20 cellular contexts compared by ENCODE assay signal in genomic region chr2:10548626-10549025, GRCh38.
DNase-seq lines count a peak whose midpoint lies in the region; ATAC-seq and TF ChIP-seq lines count a peak whose summit lies in the region.
"Had no signal": no experiment of that assay in that cellular context is flagged by ENCODE, and none has a peak within 500 bp of the region (broad histone marks: within the 10 kb centered on the region; RNA-seq: fewer than 3 reads in every experiment).

No MANE protein-coding gene starts in this region.

- H3K27me3 ChIP-seq in SK-N-SH (ENCODE audit: insufficient read depth) (no peaks in the 10 kb centered on the region), osteoblast (ENCODE audit: insufficient read depth, low read length) (peaks cover 8% of the 10 kb centered on the region), gastroesophageal sphincter (peaks cover 31% of the 10 kb centered on the region)
- H3K27me3 ChIP-seq: upper lobe of left lung had no signal

- peak; percentile 69 for DNase-seq in ELR (ENCODE audit: low read depth)
- peak; percentile 93 for DNase-seq in SK-N-SH
- peak; percentile 33 for DNase-seq in fibroblast of the conjunctiva (ENCODE audit: low read depth)
- no peak for DNase-seq in osteoblast (ENCODE audit: insufficient read length, low spot score, missing footprints)
- no peak for DNase-seq in activated naive CD4-positive, alpha-beta T cell treated with anti-CD3 and anti-CD28 coated beads, Interleukin-2, amount 10 ng/mL, durations not matched to agents 7 days and 5 days
- DNase-seq: activated CD4-positive, alpha-beta T cell treated with anti-CD3 and anti-CD28 coated beads, Interleukin-2, amount 10 ng/mL, durations not matched to agents 7 days and 5 days; activated T-cell treated with anti-CD3 and anti-CD28 coated beads, Interleukin-2, amount 50 U/mL, for 72 hours; amygdala; dorsolateral prefrontal cortex; foreskin melanocyte; KG1; left cardiac atrium; naive thymus-derived CD4-positive, alpha-beta T cell; NCI-H1694 treated with DMSO at 0.1 percent for 48 hours; NCI-H69; T-helper 17 cell; upper lobe of left lung had no signal

- no peak overlapping the region for H3K9ac ChIP-seq in SK-N-SH

- H4K20me1 ChIP-seq in SK-N-SH (ENCODE audit: insufficient read depth) (no peaks in the 10 kb centered on the region), osteoblast (ENCODE audit: insufficient read depth, low read length) (no peaks in the 10 kb centered on the region)

- H3K4me1 ChIP-seq in SK-N-SH (ENCODE audit: control insufficient read depth in 1 of 2, insufficient read depth in 2 of 2, low read depth in 1 of 2, low read length in 1 of 2) (peaks cover 0 to 33% of the 10 kb centered on the region in 2 experiments; a peak in 2 of 4 replicates), osteoblast (ENCODE audit: insufficient read depth, low read length) (no peaks in the 10 kb centered on the region), gastroesophageal sphincter (peaks cover 0 to 8% (median 0%) of the 10 kb centered on the region in 3 donors)

- H3K9me3 Mint-ChIP-seq in activated naive CD4-positive, alpha-beta T cell treated with anti-CD3 and anti-CD28 coated beads, Interleukin-2, amount 10 ng/mL, durations not matched to agents 7 days and 5 days: no peaks in the 10 kb centered on the region
- H3K9me3 Mint-ChIP-seq: activated CD4-positive, alpha-beta T cell treated with anti-CD3 and anti-CD28 coated beads, Interleukin-2, amount 10 ng/mL, durations not matched to agents 7 days and 5 days; activated T-cell treated with anti-CD3 and anti-CD28 coated beads, Interleukin-2, amount 50 U/mL, for 72 hours; naive thymus-derived CD4-positive, alpha-beta T cell had no signal

- H3K27ac Mint-ChIP-seq in activated naive CD4-positive, alpha-beta T cell treated with anti-CD3 and anti-CD28 coated beads, Interleukin-2, amount 10 ng/mL, durations not matched to agents 7 days and 5 days: no peak overlapping the region
- H3K27ac Mint-ChIP-seq: activated CD4-positive, alpha-beta T cell treated with anti-CD3 and anti-CD28 coated beads, Interleukin-2, amount 10 ng/mL, durations not matched to agents 7 days and 5 days; activated T-cell treated with anti-CD3 and anti-CD28 coated beads, Interleukin-2, amount 50 U/mL, for 72 hours; CD14-positive monocyte; T-helper 17 cell had no signal

- POLR2A ChIA-PET in SK-N-SH (lab: Yijun Ruan, JAX): no interaction called here

- no peak for TF ChIP-seq CTCF in SK-N-SH (IDR thresholded peaks at IDR 0.05)
- no peak for TF ChIP-seq CTCF in osteoblast (IDR thresholded peaks at IDR 0.05; ENCODE audit: extremely low read depth, low read depth, low read length)
- TF ChIP-seq CTCF in gastroesophageal sphincter (IDR thresholded peaks at IDR 0.05): no peak

- CTCF ChIA-PET in SK-N-SH (lab: Yijun Ruan, JAX): no interaction called here
- CTCF ChIA-PET in activated naive CD4-positive, alpha-beta T cell treated with anti-CD3 and anti-CD28 coated beads, Interleukin-2, amount 10 ng/mL, durations not matched to agents 7 days and 5 days (lab: Charles Lee): no interaction called here

- H3K9me2 ChIP-seq in SK-N-SH: no peaks in the 10 kb centered on the region

- peaks cover 41% of the 10 kb centered on the region for H3K4me1 Mint-ChIP-seq in activated naive CD4-positive, alpha-beta T cell treated with anti-CD3 and anti-CD28 coated beads, Interleukin-2, amount 10 ng/mL, durations not matched to agents 7 days and 5 days

- H3K4me3 ChIP-seq in SK-N-SH (ENCODE audit: low read depth in 2 of 2, low read length in 1 of 2): peak overlapping the region in 1 of 2 experiments; percentile 7; a peak in 1 of 4 replicates
- peak overlapping the region; percentile 33 for H3K4me3 ChIP-seq in osteoblast (ENCODE audit: insufficient read depth, low read length)
- no peak overlapping the region for H3K4me3 ChIP-seq in gastroesophageal sphincter
- H3K4me3 ChIP-seq: dorsolateral prefrontal cortex, upper lobe of left lung had no signal

- no peaks in the 10 kb centered on the region for H3K36me3 Mint-ChIP-seq in activated naive CD4-positive, alpha-beta T cell treated with anti-CD3 and anti-CD28 coated beads, Interleukin-2, amount 10 ng/mL, durations not matched to agents 7 days and 5 days
- H3K36me3 Mint-ChIP-seq: CD14-positive monocyte had no signal

- no peak overlapping the region for H3K4me3 Mint-ChIP-seq in activated naive CD4-positive, alpha-beta T cell treated with anti-CD3 and anti-CD28 coated beads, Interleukin-2, amount 10 ng/mL, durations not matched to agents 7 days and 5 days
- H3K4me3 Mint-ChIP-seq: activated CD4-positive, alpha-beta T cell treated with anti-CD3 and anti-CD28 coated beads, Interleukin-2, amount 10 ng/mL, durations not matched to agents 7 days and 5 days; T-helper 17 cell had no signal

- H3K27me3 Mint-ChIP-seq in activated naive CD4-positive, alpha-beta T cell treated with anti-CD3 and anti-CD28 coated beads, Interleukin-2, amount 10 ng/mL, durations not matched to agents 7 days and 5 days: peaks cover 74% of the 10 kb centered on the region

- WGBS in SK-N-SH (ENCODE audit: low lambda C conversion rate): 27% methylated on average over 17 of the region's 18 CpGs
- WGBS in gastroesophageal sphincter (ENCODE audit: low coverage in 1 of 2), 2 donors: 29% methylated on average over 3 to 6 of the region's 18 CpGs

- no peaks in the 10 kb centered on the region for H3K9me3 ChIP-seq in SK-N-SH
- no peaks in the 10 kb centered on the region for H3K9me3 ChIP-seq in osteoblast (ENCODE audit: low read depth, low read length)
- H3K9me3 ChIP-seq in gastroesophageal sphincter: no peaks in the 10 kb centered on the region
- H3K9me3 ChIP-seq: upper lobe of left lung had no signal

- ATAC-seq in GM21737 (IDR thresholded peaks at IDR 0.05; ENCODE audit: unreplicated experiment): no peak
- no peak for ATAC-seq in gastroesophageal sphincter
- ATAC-seq: activated T-cell treated with anti-CD3 and anti-CD28 coated beads, Interleukin-2, amount 50 U/mL, for 72 hours; left cardiac atrium; naive thymus-derived CD4-positive, alpha-beta T cell; T-helper 17 cell had no signal

- no peak for TF ChIP-seq POLR2A in gastroesophageal sphincter (IDR thresholded peaks at IDR 0.05)

- no peak for TF ChIP-seq RAD21 in SK-N-SH (IDR thresholded peaks at IDR 0.05; ENCODE audit: low read length)

- H3K79me2 ChIP-seq in SK-N-SH (ENCODE audit: insufficient read depth): no peaks in the 10 kb centered on the region
- no peaks in the 10 kb centered on the region for H3K79me2 ChIP-seq in osteoblast (ENCODE audit: insufficient read depth, low read length)

- TF ChIP-seq EP300 in SK-N-SH (IDR thresholded peaks at IDR 0.05; ENCODE audit: borderline replicate concordance in 1 of 2, low read depth in 1 of 2, low read length in 1 of 2) (peak in 1 of 2 experiments; percentile 74; a peak in 1 of 4 replicates), gastroesophageal sphincter (IDR thresholded peaks at IDR 0.05) (no peak)

- peak overlapping the region in 1 of 2 experiments; percentile 29; a peak in 1 of 4 replicates for H3K27ac ChIP-seq in SK-N-SH (ENCODE audit: low read depth in 2 of 2, low read length in 1 of 2)
- no peak overlapping the region for H3K27ac ChIP-seq in osteoblast (ENCODE audit: low read depth, low read length)
- H3K27ac ChIP-seq in gastroesophageal sphincter: no peak overlapping the region
- H3K27ac ChIP-seq: dorsolateral prefrontal cortex, upper lobe of left lung had no signal

- H3K36me3 ChIP-seq in SK-N-SH (replicated peaks in 1 of 2; ENCODE audit: control insufficient read depth in 1 of 2, insufficient read depth in 2 of 2, low read length in 1 of 2) (no peaks in the 10 kb centered on the region), osteoblast (ENCODE audit: insufficient read depth, low read length) (no peaks in the 10 kb centered on the region), gastroesophageal sphincter (no peaks in the 10 kb centered on the region)
- H3K36me3 ChIP-seq: upper lobe of left lung had no signal

- peaks cover 3% of the 10 kb centered on the region for H3F3A ChIP-seq in SK-N-SH (replicated peaks; ENCODE audit: insufficient read depth)

- H3K4me2 ChIP-seq in SK-N-SH (peak overlapping the region; percentile 57), osteoblast (ENCODE audit: insufficient read depth, low read length) (peak overlapping the region; percentile 3)

- peak overlapping the region; percentile 66; the same call in 1 of the 2 replicates for H2AFZ ChIP-seq in SK-N-SH (ENCODE audit: low read depth)
- peak overlapping the region; percentile 46 for H2AFZ ChIP-seq in osteoblast (ENCODE audit: low read length)

TF ChIP-seq in SK-N-SH, 30 proteins besides CTCF, POLR2A, EP300 and RAD21 (continues in another document):
- no peak for TF ChIP-seq RFX5 (IDR thresholded peaks at IDR 0.05; ENCODE audit: low read length)
- no peak for TF ChIP-seq EZH2phosphoT487 (IDR thresholded peaks at IDR 0.05; ENCODE audit: borderline replicate concordance, low read depth)
- TF ChIP-seq TAF1 (IDR thresholded peaks at IDR 0.05; ENCODE audit: borderline replicate concordance, low read depth, low read length): no peak
- TF ChIP-seq ZBTB33 (IDR thresholded peaks at IDR 0.05; ENCODE audit: borderline replicate concordance, low read depth): no peak
- 0 out of 2 replicates have a peak, but pooled peaks have one; percentile 15 for TF ChIP-seq MAX (IDR thresholded peaks at IDR 0.05; ENCODE audit: low read depth)
- no peak for TF ChIP-seq ELF1 (IDR thresholded peaks at IDR 0.05)

Comparison
In these comparisons a context has a peak if more than half of its experiments do, and no peak if none do; other contexts are left out.
1. DNase-seq: peak in ELR (single experiment), SK-N-SH (single experiment) and fibroblast of the conjunctiva (single experiment); none in osteoblast (single experiment) and activated naive CD4-positive, alpha-beta T cell treated with anti-CD3 and anti-CD28 coated beads, Interleukin-2, amount 10 ng/mL, durations not matched to agents 7 days and 5 days (single experiment).